15 cellular contexts compared by ENCODE assay signal in genomic region chr22:19802881-19803735, GRCh38. TPM values are rescaled to one million over a fixed set of nuclear protein-coding genes. Genes with fewer than 3 reads are reported as not detected.
"Had no signal": no experiment of that assay in that cellular context is flagged by ENCODE, and none has a peak within 500 bp of the region (broad histone marks: within the 10 kb centered on the region; RNA-seq: fewer than 3 reads in every experiment).

No MANE protein-coding gene starts in this region.

- H3K36me3 ChIP-seq: breast epithelium had no signal

- H3K4me3 ChIP-seq: breast epithelium, hepatocyte, mucosa of descending colon, tibial artery had no signal

- H3K9me3 Mint-ChIP-seq: naive thymus-derived CD8-positive, alpha-beta T cell had no signal

- H3K4me3 Mint-ChIP-seq: activated naive CD8-positive, alpha-beta T cell; naive thymus-derived CD8-positive, alpha-beta T cell had no signal

- ATAC-seq: foreskin keratinocyte; mucosa of descending colon; naive thymus-derived CD8-positive, alpha-beta T cell had no signal

- H3K27ac ChIP-seq: breast epithelium, foreskin keratinocyte, hepatocyte, tibial artery had no signal

- H3K27me3 Mint-ChIP-seq: activated naive CD8-positive, alpha-beta T cell; naive thymus-derived CD8-positive, alpha-beta T cell had no signal

- DNase-seq: activated CD4-positive, alpha-beta T cell treated with anti-CD3 and anti-CD28 coated beads, Interleukin-2, amount 50 U/mL, for 4 hours; activated CD4-positive, CD25-positive, alpha-beta regulatory T cell treated with anti-CD3 and anti-CD28 coated beads, Interleukin-2, amount 50 U/mL, for 72 hours; activated effector memory CD4-positive, alpha-beta T cell treated with Interleukin-2 at 50 U/mL for 16 hours; activated T-cell treated with anti-CD3 and anti-CD28 coated beads, Interleukin-2, amount 50 U/mL, for 1 hour; effector CD4-positive, alpha-beta T cell; foreskin keratinocyte; kidney glomerular epithelial cell; mucosa of descending colon; occipital lobe; SW 1271; tibial artery had no signal

- H3K27ac Mint-ChIP-seq: activated naive CD8-positive, alpha-beta T cell; naive thymus-derived CD8-positive, alpha-beta T cell had no signal

- H3K27me3 ChIP-seq: breast epithelium, foreskin keratinocyte, hepatocyte, tibial artery had no signal

- H3K9me3 ChIP-seq: breast epithelium, mucosa of descending colon, tibial artery had no signal

RNA-seq across cellular contexts. Expression of gene TBX1, which starts 42.5 kb away (rescaled TPM):
- total RNA-seq: hepatocyte; naive thymus-derived CD8-positive, alpha-beta T cell had no signal
- polyA plus RNA-seq: naive thymus-derived CD8-positive, alpha-beta T cell had no signal
